In the genomic region with DNA sequence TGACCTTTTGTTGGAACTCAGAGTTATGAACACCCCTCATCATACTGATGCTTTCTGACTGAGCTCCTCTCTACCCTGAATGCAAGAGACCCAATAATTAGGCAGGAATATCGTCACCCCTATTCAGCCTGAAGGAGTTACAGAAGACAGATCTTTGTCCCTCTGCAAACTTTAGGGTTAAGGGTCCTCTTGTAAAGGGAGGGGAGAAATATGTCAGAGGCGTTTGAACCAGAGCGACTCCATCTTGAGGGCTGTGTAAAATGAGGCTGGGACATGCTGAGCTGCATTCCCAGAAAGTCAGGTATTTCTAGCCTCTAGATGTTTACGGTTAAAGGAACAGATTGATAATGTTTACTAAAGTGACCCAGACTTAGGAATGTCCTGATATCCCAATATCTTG, we compare ENCODE assay signal across 29 cellular contexts.
"Had no signal": no experiment of that assay in that cellular context is flagged by ENCODE, and none has a peak within 500 bp of the region (broad histone marks: within the 10 kb centered on the region; RNA-seq: fewer than 3 reads in every experiment).

No MANE protein-coding gene starts in this region.

- DNase-seq: colonic mucosa; cortex of kidney; dermis blood vessel endothelial cell; dorsolateral prefrontal cortex; effector CD4-positive, alpha-beta T cell; effector CD8-positive, alpha-beta T cell; effector memory CD4-positive, alpha-beta T cell; effector memory CD8-positive, alpha-beta T cell; endodermal cell; erythroblast; esophagus squamous epithelium; foreskin fibroblast; foreskin keratinocyte; foreskin melanocyte; gastrocnemius medialis; glutamatergic neuron; head of caudate nucleus; heart left ventricle; heart right ventricle had no signal

- H3K27ac Mint-ChIP-seq: dendritic cell treated with granulocyte-macrophage colony-stimulating factor and Interleukin-4, amounts not matched to agents 40 ng/mL and 50 ng/mL, for 4 days; effector memory CD8-positive, alpha-beta T cell; endodermal cell had no signal

- ATAC-seq: effector memory CD8-positive, alpha-beta T cell; esophagus mucosa; foreskin keratinocyte; gastrocnemius medialis; gastroesophageal sphincter; heart left ventricle; heart right ventricle had no signal

- H3K27ac ChIP-seq: colonic mucosa, coronary artery, dorsolateral prefrontal cortex, epithelial cell of prostate, esophagus muscularis mucosa, esophagus squamous epithelium, foreskin keratinocyte, gastrocnemius medialis, gastroesophageal sphincter, heart left ventricle, heart right ventricle, hepatocyte had no signal

- H3K27me3 Mint-ChIP-seq: dendritic cell treated with granulocyte-macrophage colony-stimulating factor and Interleukin-4, amounts not matched to agents 40 ng/mL and 50 ng/mL, for 4 days had no signal

- H2AFZ ChIP-seq: hepatocyte had no signal

- H3K36me3 ChIP-seq: colonic mucosa, esophagus muscularis mucosa, esophagus squamous epithelium, gastrocnemius medialis, gastroesophageal sphincter, heart left ventricle, heart right ventricle had no signal

- H3K79me2 ChIP-seq: hepatocyte had no signal

- FAIRE-seq: endometrium, endothelial cell of umbilical vein, frontal cortex had no signal

- H3K27me3 ChIP-seq: colonic mucosa, dorsolateral prefrontal cortex, esophagus muscularis mucosa, esophagus squamous epithelium, foreskin keratinocyte, gastrocnemius medialis, gastroesophageal sphincter, heart left ventricle, heart right ventricle, hepatocyte had no signal

- H3K4me2 ChIP-seq: hepatocyte had no signal

- H3K9me3 ChIP-seq: colonic mucosa, esophagus muscularis mucosa, esophagus squamous epithelium, gastrocnemius medialis, gastroesophageal sphincter, heart left ventricle, heart right ventricle had no signal

- H3K9me3 Mint-ChIP-seq: dendritic cell treated with granulocyte-macrophage colony-stimulating factor and Interleukin-4, amounts not matched to agents 40 ng/mL and 50 ng/mL, for 4 days; effector memory CD8-positive, alpha-beta T cell; endodermal cell had no signal

- H3K4me3 ChIP-seq: colonic mucosa, coronary artery, dorsolateral prefrontal cortex, esophagus muscularis mucosa, esophagus squamous epithelium, gastrocnemius medialis, gastroesophageal sphincter, heart left ventricle, heart right ventricle, hepatocyte had no signal

- H3K4me1 Mint-ChIP-seq: endodermal cell had no signal

- H3K4me3 Mint-ChIP-seq: dendritic cell treated with granulocyte-macrophage colony-stimulating factor and Interleukin-4, amounts not matched to agents 40 ng/mL and 50 ng/mL, for 4 days; effector memory CD8-positive, alpha-beta T cell; endodermal cell had no signal

- H3K4me1 ChIP-seq: colonic mucosa, esophagus squamous epithelium, foreskin keratinocyte, gastrocnemius medialis, heart right ventricle had no signal
